22 cellular contexts compared by ENCODE assay signal in genomic region chr15:51307811-51308210, GRCh38. TPM values are rescaled to one million over a fixed set of nuclear protein-coding genes. Genes with fewer than 3 reads are reported as not detected.
DNase-seq lines count a peak whose midpoint lies in the region; ATAC-seq, FAIRE-seq and TF ChIP-seq lines count a peak whose summit lies in the region.
"Had no signal": no experiment of that assay in that cellular context is flagged by ENCODE, and none has a peak within 500 bp of the region (broad histone marks: within the 10 kb centered on the region; RNA-seq: fewer than 3 reads in every experiment).

No MANE protein-coding gene starts in this region.

- WGBS in testis, 2 donors = 57 to 80% methylated on average over 3 of the region's 3 CpGs
- 64 to 73% (median 73%) methylated on average over 3 of the region's 3 CpGs for WGBS in psoas muscle, 3 donors
- no CpG with 5 or more reads among the region's 3 CpGs for WGBS in trophoblast cell (ENCODE audit: extremely low coverage, insufficient coverage, insufficient read length)

- no peak overlapping the region for H3K4me2 ChIP-seq in trophoblast cell (ENCODE audit: low read length)
- H3K4me2 ChIP-seq: KMS-11 had no signal

- no peak for FAIRE-seq in bronchial epithelial cell (lab: Jason Lieb, UNC)
- FAIRE-seq: GM19239, H1 had no signal

- TF ChIP-seq CTCF in bronchial epithelial cell (IDR thresholded peaks at IDR 0.05; ENCODE audit: insufficient read depth, low read length, severe bottlenecking) (no peak), testis (IDR thresholded peaks at IDR 0.05) (no peak), psoas muscle (IDR thresholded peaks at IDR 0.05) (no peak)

- H4K12ac ChIP-seq in trophoblast cell (ENCODE audit: low read depth, low read length) = no peak overlapping the region

- H3K27ac ChIP-seq in testis = no peak overlapping the region
- no peak overlapping the region for H3K27ac ChIP-seq in psoas muscle
- no peak overlapping the region for H3K27ac ChIP-seq in trophoblast cell (ENCODE audit: low read depth, low read length)
- H3K27ac ChIP-seq: BLaER1 treated with 17β-estradiol and CSF1 and Interleukin-3, amounts not matched to agents 10 nM and 100 nM; KMS-11 had no signal

- H3K14ac ChIP-seq in trophoblast cell (ENCODE audit: low read length) = no peak overlapping the region

- H3K9me3 ChIP-seq in testis (no peaks in the 10 kb centered on the region), psoas muscle (no peaks in the 10 kb centered on the region), trophoblast cell (ENCODE audit: insufficient read depth, low read depth, low read length) (no peaks in the 10 kb centered on the region)
- H3K9me3 ChIP-seq: BLaER1 treated with 17β-estradiol and CSF1 and Interleukin-3, amounts not matched to agents 10 nM and 100 nM; MG63 had no signal

- peak; percentile 45 for DNase-seq in NCI-H2029 (lab: John Stamatoyannopoulos, UW)
- DNase-seq in NCI-H2029 treated with DMSO at 0.1 percent for 48 hours (lab: John Stamatoyannopoulos, UW) = no peak
- peak; percentile 25 for DNase-seq in Daoy (ENCODE audit: low read depth)
- peak; percentile 23 for DNase-seq in bronchial epithelial cell (ENCODE audit: low read depth)
- peak; percentile 34 for DNase-seq in testis
- no peak for DNase-seq in psoas muscle
- no peak for DNase-seq in trophoblast cell
- no peak for DNase-seq in NCI-H1930 (lab: John Stamatoyannopoulos, UW)
- DNase-seq: DMS 273 treated with DMSO at 0.1 percent for 48 hours, EL, MG63, NCI-H1417, NCI-H187 treated with DMSO at 0.1 percent for 48 hours, NCI-H774, SHP77 treated with DMSO at 0.1 percent for 48 hours had no signal

- no peak overlapping the region for H3K4me3 ChIP-seq in bronchial epithelial cell (ENCODE audit: low read depth, low read length)
- H3K4me3 ChIP-seq in testis = no peak overlapping the region
- no peak overlapping the region for H3K4me3 ChIP-seq in psoas muscle
- H3K4me3 ChIP-seq in trophoblast cell (ENCODE audit: low read depth, low read length) = no peak overlapping the region
- H3K4me3 ChIP-seq: BLaER1 treated with 17β-estradiol and CSF1 and Interleukin-3, amounts not matched to agents 10 nM and 100 nM; MG63 had no signal

- no peak overlapping the region for H4K91ac ChIP-seq in trophoblast cell (ENCODE audit: low read depth, low read length)

- H3K79me1 ChIP-seq in trophoblast cell (ENCODE audit: low read length) = peaks cover 10% of the 10 kb centered on the region

- no peak overlapping the region for H2AFZ ChIP-seq in trophoblast cell (ENCODE audit: insufficient read depth, low read length, poor library complexity)

- H3K9ac ChIP-seq in trophoblast cell (ENCODE audit: low read length) = no peak overlapping the region
- H3K9ac ChIP-seq: BLaER1 treated with 17β-estradiol and CSF1 and Interleukin-3, amounts not matched to agents 10 nM and 100 nM; KMS-11 had no signal

- H2AK5ac ChIP-seq in trophoblast cell (ENCODE audit: low read length) = no peak overlapping the region

- no peak overlapping the region for H2BK120ac ChIP-seq in trophoblast cell (ENCODE audit: insufficient read depth, low read length, poor library complexity)

- no peak overlapping the region for H3K18ac ChIP-seq in trophoblast cell (ENCODE audit: low read length)

- no peak overlapping the region for H2BK5ac ChIP-seq in trophoblast cell (ENCODE audit: low read depth, low read length, poor library complexity)

- H3K36me3 ChIP-seq in bronchial epithelial cell (ENCODE audit: control insufficient read depth, insufficient read depth, low read length) = no peaks in the 10 kb centered on the region
- no peaks in the 10 kb centered on the region for H3K36me3 ChIP-seq in testis (ENCODE audit: low read depth, missing control alignments)
- H3K36me3 ChIP-seq in psoas muscle (ENCODE audit: insufficient read depth in 1 of 2, low read depth in 1 of 2) = no peaks in the 10 kb centered on the region
- no peaks in the 10 kb centered on the region for H3K36me3 ChIP-seq in trophoblast cell (ENCODE audit: control insufficient read depth in 1 of 2, insufficient read depth in 2 of 2, low read length in 2 of 2)
- H3K36me3 ChIP-seq: BLaER1 treated with 17β-estradiol and CSF1 and Interleukin-3, amounts not matched to agents 10 nM and 100 nM; MG63 had no signal

- H3K27me3 ChIP-seq in bronchial epithelial cell (ENCODE audit: control insufficient read depth, insufficient read depth, low read length) = peaks cover 6% of the 10 kb centered on the region
- H3K27me3 ChIP-seq in testis = no peaks in the 10 kb centered on the region
- H3K27me3 ChIP-seq in psoas muscle (ENCODE audit: insufficient read depth in 3 of 3, low read length in 2 of 3) = no peaks in the 10 kb centered on the region
- no peaks in the 10 kb centered on the region for H3K27me3 ChIP-seq in trophoblast cell (ENCODE audit: insufficient read depth, low read length)
- H3K27me3 ChIP-seq: BLaER1 treated with 17β-estradiol and CSF1 and Interleukin-3, amounts not matched to agents 10 nM and 100 nM; MG63 had no signal

- peaks cover 1% of the 10 kb centered on the region for H3K79me2 ChIP-seq in trophoblast cell (ENCODE audit: control insufficient read depth, insufficient read depth, low read length, poor library complexity)

- ATAC-seq in psoas muscle = no peak
- ATAC-seq: SK-N-SH treated with all-trans-retinoic acid at 6 μM for 48 hours had no signal

- no peak overlapping the region for H4K8ac ChIP-seq in trophoblast cell (ENCODE audit: low read depth, low read length)

- H3K4ac ChIP-seq in trophoblast cell (ENCODE audit: low read depth, low read length) = no peak overlapping the region

- intact Hi-C loops in testis (cut with DNase I; ENCODE audit: low total_unique reads) (no loop called here), psoas muscle (cut with DNase I) (no loop called here)

- no peak for TF ChIP-seq POLR2A in testis (IDR thresholded peaks at IDR 0.05)

- H3K4me1 ChIP-seq in testis (no peaks in the 10 kb centered on the region), psoas muscle (no peaks in the 10 kb centered on the region), trophoblast cell (ENCODE audit: control insufficient read depth in 1 of 2, insufficient read depth in 2 of 2, low read length in 2 of 2) (peaks cover 7 to 13% of the 10 kb centered on the region in 2 experiments)

- H3K23ac ChIP-seq in trophoblast cell (ENCODE audit: low read length) = no peak overlapping the region

- H2BK12ac ChIP-seq in trophoblast cell (ENCODE audit: low read length) = no peak overlapping the region

RNA-seq across cellular contexts. Expression of gene CYP19A1, which starts 30.6 kb away (rescaled TPM):
- 2.5 and 2.8 TPM in 2 replicates for total RNA-seq in Daoy (2014; rRNA removed; shearing (Covaris generic))
- total RNA-seq in bronchial epithelial cell = not detected in 2 replicates
- total RNA-seq in testis = 1 to 10 TPM; 2.8 to 3.3 TPM
- 29.0 TPM for polyA plus RNA-seq in testis (ENCODE audit: insufficient read depth, low read depth, low replicate concordance)
- total RNA-seq in psoas muscle = under 1 TPM; 0.21 to 0.71 (median 0.27) TPM
- 1 to 10 TPM in 1 of 3 donors, under 1 TPM in 2; 0.10 to 4.7 (median 0.21) TPM for polyA plus RNA-seq in psoas muscle
- 819 and 922 TPM in 2 replicates for polyA plus RNA-seq in trophoblast cell (2013)
- total RNA-seq: A172, H1 had no signal
- polyA plus RNA-seq: H1 had no signal

RNA-seq across cellular contexts. Expression of gene GLDN, which starts 33.6 kb away (rescaled TPM):
- 1.0 TPM in 1 of 2 replicates, not detected in the other for total RNA-seq in Daoy (2014; rRNA removed; shearing (Covaris generic))
- 0.13 and 0.26 TPM in 2 replicates for total RNA-seq in bronchial epithelial cell
- 1 to 10 TPM in 1 of 2 donors, under 1 TPM in 1; 0.37 to 1.3 TPM for total RNA-seq in testis
- polyA plus RNA-seq in testis (ENCODE audit: insufficient read depth, low read depth, low replicate concordance) = 0.61 TPM
- 1 to 10 TPM in 3 of 4 donors, under 1 TPM in 1; 0.07 to 1.7 (median 1.4) TPM for total RNA-seq in psoas muscle
- 1 to 10 TPM in 1 of 3 donors, under 1 TPM in 2; 0.27 to 1.3 (median 0.77) TPM for polyA plus RNA-seq in psoas muscle
- 10.9 and 12.0 TPM in 2 replicates for polyA plus RNA-seq in trophoblast cell (2013)
- total RNA-seq: OCI-LY7 had no signal

Comparison
In these comparisons a context has a peak if more than half of its experiments do, and no peak if none do; other contexts are left out.
1. DNase-seq: peak in NCI-H2029 (single experiment), Daoy (single experiment), bronchial epithelial cell (single experiment) and testis (single experiment); none in NCI-H2029 treated with DMSO at 0.1 percent for 48 hours (single experiment), psoas muscle (0 of 2), trophoblast cell (0 of 2) and NCI-H1930 (0 of 2).